In genomic region chr2:125656190-125656589, GRCh38 we compare ENCODE assay signal across 18 cellular contexts.
DNase-seq lines count a peak whose midpoint lies in the region; ATAC-seq and TF ChIP-seq lines count a peak whose summit lies in the region.
"Had no signal": no experiment of that assay in that cellular context is flagged by ENCODE, and none has a peak within 500 bp of the region (broad histone marks: within the 10 kb centered on the region; RNA-seq: fewer than 3 reads in every experiment).

No MANE protein-coding gene starts in this region.

- intact Hi-C loops in PC-9 (cut with micrococcal nuclease; ENCODE audit: unreplicated experiment), result no loop called here

- CTCF ChIA-PET in SK-N-SH (lab: Yijun Ruan, JAX), result interaction anchor here (0.8 kb wide), 1 partner anchor 9 kb away, joined by 4 read pairs; no protein-coding TSS in a partner anchor
- CTCF ChIA-PET in PC-9 (lab: Charles Lee), result no interaction called here

- no peak for DNase-seq in SK-N-SH
- peak; percentile 66 for DNase-seq in Karpas-422
- DNase-seq in PC-9, result no peak
- DNase-seq in coronary artery (ENCODE audit: low spot score), result no peak
- DNase-seq in stimulated activated CD4-positive, alpha-beta T cell treated with anti-CD3 and anti-CD28 coated beads, Interleukin-15, amount 100 ng/mL, for 24 hours, result no peak
- DNase-seq in DMS79 treated with DMSO at 0.1 percent for 48 hours (lab: John Stamatoyannopoulos, UW), result no peak
- DNase-seq: CD8-positive, alpha-beta memory T cell; GM23248; NCI-H1105 treated with DMSO at 0.1 percent for 48 hours; NCI-H1930; NCI-H345; NCI-H526 treated with DMSO at 0.1 percent for 48 hours; SHP77 treated with DMSO at 0.1 percent for 48 hours; SW 1271 had no signal

- H4K20me1 ChIP-seq in SK-N-SH (ENCODE audit: insufficient read depth) (no peaks in the 10 kb centered on the region), Karpas-422 (ENCODE audit: insufficient read depth, low read depth, low read length) (no peaks in the 10 kb centered on the region), PC-9 (ENCODE audit: insufficient read depth) (no peaks in the 10 kb centered on the region)

- no peak for TF ChIP-seq RAD21 in SK-N-SH (IDR thresholded peaks at IDR 0.05; ENCODE audit: low read length)

- H3F3A ChIP-seq in SK-N-SH (replicated peaks; ENCODE audit: insufficient read depth) (no peaks in the 10 kb centered on the region), PC-9 (ENCODE audit: insufficient read depth, low read depth) (no peaks in the 10 kb centered on the region)

- no peak overlapping the region for H3K4me2 ChIP-seq in SK-N-SH
- no peak overlapping the region for H3K4me2 ChIP-seq in Karpas-422 (ENCODE audit: low read depth, low read length, poor library complexity, severe bottlenecking)
- no peak overlapping the region for H3K4me2 ChIP-seq in PC-9

- no peaks in the 10 kb centered on the region for H3K36me3 ChIP-seq in SK-N-SH (replicated peaks in 1 of 2; ENCODE audit: control insufficient read depth in 1 of 2, insufficient read depth in 2 of 2, low read length in 1 of 2)
- H3K36me3 ChIP-seq in Karpas-422 (ENCODE audit: insufficient read depth, low read length), result no peaks in the 10 kb centered on the region
- H3K36me3 ChIP-seq in PC-9 (ENCODE audit: low read depth), result no peaks in the 10 kb centered on the region

- TF ChIP-seq CTCF in SK-N-SH (IDR thresholded peaks at IDR 0.05), result 0 out of 2 replicates have a peak, but pooled peaks have one; percentile 7
- TF ChIP-seq CTCF in PC-9 (conservative IDR thresholded peaks at IDR 0.05), result peak; percentile 28; the same call in 1 of the 2 replicates
- no peak for TF ChIP-seq CTCF in coronary artery (IDR thresholded peaks at IDR 0.05)

- no TSS peak for BruUV-seq in PC-9 (replicated peaks; lab: Mats Ljungman, UMichigan)

- H3K9me3 ChIP-seq in SK-N-SH (no peaks in the 10 kb centered on the region), Karpas-422 (ENCODE audit: low read length) (no peaks in the 10 kb centered on the region), PC-9 (ENCODE audit: insufficient read depth, low read depth) (no peaks in the 10 kb centered on the region)

- ATAC-seq in SK-N-SH treated with all-trans-retinoic acid at 6 μM for 48 hours, result no peak
- ATAC-seq in HG02840 (IDR thresholded peaks at IDR 0.05; ENCODE audit: low FRiP score, unreplicated experiment), result no peak
- ATAC-seq: K562 had no signal

- POLR2A ChIA-PET in SK-N-SH (lab: Yijun Ruan, JAX) (no interaction called here), PC-9 (lab: Charles Lee; ENCODE audit: unreplicated experiment) (no interaction called here)

- H3K27me3 ChIP-seq in SK-N-SH (ENCODE audit: insufficient read depth) (no peaks in the 10 kb centered on the region), Karpas-422 (ENCODE audit: low read length) (no peaks in the 10 kb centered on the region; the same call in 1 of the 2 replicates), PC-9 (ENCODE audit: insufficient read depth, low read depth) (0 out of 2 replicates have a peak, but pooled peaks cover 4% of the 10 kb centered on the region)

- H3K79me2 ChIP-seq in SK-N-SH (ENCODE audit: insufficient read depth) (no peaks in the 10 kb centered on the region), Karpas-422 (ENCODE audit: low read length) (no peaks in the 10 kb centered on the region), PC-9 (ENCODE audit: low read depth) (no peaks in the 10 kb centered on the region)

- no peak for TF ChIP-seq EP300 in SK-N-SH (IDR thresholded peaks at IDR 0.05; ENCODE audit: borderline replicate concordance in 1 of 2, low read depth in 1 of 2, low read length in 1 of 2)

- H3K4me3 ChIP-seq in SK-N-SH (ENCODE audit: low read depth in 2 of 2, low read length in 1 of 2), result no peak overlapping the region
- no peak overlapping the region for H3K4me3 ChIP-seq in Karpas-422 (ENCODE audit: low read length)
- H3K4me3 ChIP-seq in PC-9, result no peak overlapping the region
- H3K4me3 ChIP-seq in coronary artery, result no peak overlapping the region
- H3K4me3 ChIP-seq: GM23248, K562 had no signal

- no peak overlapping the region for H3K9ac ChIP-seq in SK-N-SH
- H3K9ac ChIP-seq in Karpas-422 (ENCODE audit: low read length), result no peak overlapping the region
- H3K9ac ChIP-seq: GM23248 had no signal

- H3K4me1 ChIP-seq in SK-N-SH (ENCODE audit: control insufficient read depth in 1 of 2, insufficient read depth in 2 of 2, low read depth in 1 of 2, low read length in 1 of 2) (no peaks in the 10 kb centered on the region), Karpas-422 (ENCODE audit: low read length) (no peaks in the 10 kb centered on the region), PC-9 (replicated peaks; ENCODE audit: insufficient read depth) (no peaks in the 10 kb centered on the region)

- H2AFZ ChIP-seq in SK-N-SH (ENCODE audit: low read depth) (no peak overlapping the region), Karpas-422 (ENCODE audit: low read length) (no peak overlapping the region), PC-9 (no peak overlapping the region)
- H2AFZ ChIP-seq: GM23248 had no signal

- H3K27ac ChIP-seq in SK-N-SH (ENCODE audit: low read depth in 2 of 2, low read length in 1 of 2) (no peak overlapping the region), Karpas-422 (ENCODE audit: low read length) (no peak overlapping the region), PC-9 (no peak overlapping the region), coronary artery (no peak overlapping the region)
- H3K27ac ChIP-seq: GM23248, HL-60 had no signal

- WGBS in SK-N-SH (ENCODE audit: low lambda C conversion rate), result 0% methylated on average over 1 of the region's 1 CpG

- H3K9me2 ChIP-seq in SK-N-SH (no peaks in the 10 kb centered on the region), Karpas-422 (replicated peaks; ENCODE audit: insufficient read depth, low read length) (no peaks in the 10 kb centered on the region), PC-9 (ENCODE audit: insufficient read depth) (no peaks in the 10 kb centered on the region)

TF ChIP-seq in SK-N-SH, 30 proteins besides CTCF, POLR2A, EP300 and RAD21 (continues in another document):
- TF ChIP-seq PBX3 (IDR thresholded peaks at IDR 0.05), result no peak
- no peak for TF ChIP-seq SIN3A (IDR thresholded peaks at IDR 0.05; ENCODE audit: borderline replicate concordance, low read depth, low read length)
- TF ChIP-seq JUND (IDR thresholded peaks at IDR 0.05), result no peak
- TF ChIP-seq NRF1 (IDR thresholded peaks at IDR 0.05; ENCODE audit: low read depth, low read length), result no peak
- no peak for TF ChIP-seq GATA2 (CRISPR knock-in tag; IDR thresholded peaks at IDR 0.05)
- no peak for TF ChIP-seq FOSL2 (IDR thresholded peaks at IDR 0.05; ENCODE audit: borderline replicate concordance, low read depth)
- TF ChIP-seq YY1 (IDR thresholded peaks at IDR 0.05; ENCODE audit: low read depth), result no peak
- no peak for TF ChIP-seq SMC3 (IDR thresholded peaks at IDR 0.05; ENCODE audit: low read depth, low read length)
- no peak for TF ChIP-seq USF2 (IDR thresholded peaks at IDR 0.05; ENCODE audit: borderline replicate concordance, low read depth, low read length)
- TF ChIP-seq RFX5 (IDR thresholded peaks at IDR 0.05; ENCODE audit: low read length), result no peak

TF ChIP-seq in SK-N-SH treated with all-trans-retinoic acid at 6 μM for 48 hours, 23 proteins besides CTCF, POLR2A, EP300 and RAD21 (continues in another document):
- TF ChIP-seq CREB5 (CRISPR knock-in tag; IDR thresholded peaks at IDR 0.05; ENCODE audit: low read depth) (no peak), TCF4 (CRISPR knock-in tag; IDR thresholded peaks at IDR 0.05; ENCODE audit: borderline replicate concordance) (no peak), ZFP30 (CRISPR knock-in tag; IDR thresholded peaks at IDR 0.05) (no peak), RARB (CRISPR knock-in tag; IDR thresholded peaks at IDR 0.05) (no peak), SNAI2 (CRISPR knock-in tag; IDR thresholded peaks at IDR 0.05) (no peak), ZC3H10 (CRISPR knock-in tag; IDR thresholded peaks at IDR 0.05) (no peak), ZNF70 (CRISPR knock-in tag; IDR thresholded peaks at IDR 0.05) (no peak), CSRNP3 (CRISPR knock-in tag; IDR thresholded peaks at IDR 0.05) (no peak), CSDC2 (CRISPR knock-in tag; IDR thresholded peaks at IDR 0.05) (no peak), PPARA (CRISPR knock-in tag; IDR thresholded peaks at IDR 0.05; ENCODE audit: borderline replicate concordance) (no peak), POU6F1 (CRISPR knock-in tag; IDR thresholded peaks at IDR 0.05; ENCODE audit: borderline replicate concordance, low read depth) (no peak)
